In the genomic region with DNA sequence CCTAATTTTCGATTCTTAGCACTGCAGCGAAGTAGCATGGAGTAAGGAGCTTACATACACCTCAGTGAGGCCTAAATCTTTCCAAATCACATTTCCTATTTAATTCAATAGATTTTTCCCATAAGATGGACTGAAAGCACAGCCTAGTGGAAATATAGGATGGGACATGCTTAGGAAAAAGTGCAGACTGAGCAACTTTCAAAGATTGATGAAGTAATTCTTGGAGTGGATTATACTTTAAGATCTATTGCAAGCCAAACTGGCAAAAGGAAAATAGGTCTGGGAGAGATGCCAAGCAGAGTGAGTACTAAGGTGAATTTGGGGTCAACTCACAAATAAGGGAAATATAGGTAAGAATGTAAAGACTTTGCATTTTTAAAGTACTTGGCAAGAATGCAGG, we compare ENCODE assay signal across 17 cellular contexts.
DNase-seq lines count a peak whose midpoint lies in the region; ATAC-seq and TF ChIP-seq lines count a peak whose summit lies in the region.
"Had no signal": no experiment of that assay in that cellular context is flagged by ENCODE, and none has a peak within 500 bp of the region (broad histone marks: within the 10 kb centered on the region; RNA-seq: fewer than 3 reads in every experiment).

No MANE protein-coding gene starts in this region.

- H3K9me3 Mint-ChIP-seq in endothelial cell (ENCODE audit: unreplicated experiment), result no peaks in the 10 kb centered on the region
- H3K9me3 Mint-ChIP-seq: WTC11 had no signal

- H3K4me3 ChIP-seq in epithelial cell of esophagus (ENCODE audit: low read length), result no peak overlapping the region
- H3K4me3 ChIP-seq: BLaER1 treated with 17β-estradiol and CSF1 and Interleukin-3, amounts not matched to agents 10 nM and 100 nM; dorsolateral prefrontal cortex; tibial nerve had no signal

- no peak for ATAC-seq in HG03159 (IDR thresholded peaks at IDR 0.05; ENCODE audit: unreplicated experiment)
- ATAC-seq: WTC11 had no signal

- no peak overlapping the region for H3K27ac Mint-ChIP-seq in endothelial cell (ENCODE audit: unreplicated experiment)
- H3K27ac Mint-ChIP-seq: activated T-helper 2 cell treated with anti-CD3 and anti-CD28 coated beads, Interferon-gamma antibody, Interleukin-2, Interleukin-4, amounts not matched to agents 10 μg/mL and 5 μg/mL and 100 μg/mL, durations not matched to agents 14 hours and 24 hours and 36 hours; WTC11 had no signal

- no peaks in the 10 kb centered on the region for H3K4me1 Mint-ChIP-seq in endothelial cell (ENCODE audit: unreplicated experiment)
- H3K4me1 Mint-ChIP-seq: WTC11 had no signal

- TF ChIP-seq CTCF in RWPE1 (conservative IDR thresholded peaks at IDR 0.05; ENCODE audit: low read depth) (no peak; the same call in 1 of the 2 replicates), epithelial cell of esophagus (IDR thresholded peaks at IDR 0.05; ENCODE audit: insufficient read depth, low read depth, low read length, missing control alignments) (peak; percentile 55), endothelial cell (IDR thresholded peaks at IDR 0.05; ENCODE audit: unreplicated experiment) (no peak)

- POLR2A ChIA-PET in RWPE1 (lab: Yijun Ruan, JAX; ENCODE audit: low non-redundant PET), result no interaction called here

- H3K36me3 Mint-ChIP-seq in endothelial cell (ENCODE audit: low read depth, unreplicated experiment), result no peaks in the 10 kb centered on the region
- H3K36me3 Mint-ChIP-seq: WTC11 had no signal

- H3K4me3 Mint-ChIP-seq in endothelial cell (ENCODE audit: unreplicated experiment), result no peak overlapping the region
- H3K4me3 Mint-ChIP-seq: WTC11 had no signal

- CTCF ChIA-PET in RWPE1 (lab: Yijun Ruan, JAX), result interaction anchor here (0.7 kb wide), 1 partner anchor 995 kb away, joined by 3 read pairs; no protein-coding TSS in a partner anchor

- H3K27ac ChIP-seq in RWPE1, result no peak overlapping the region
- H3K27ac ChIP-seq: 22Rv1; BLaER1 treated with 17β-estradiol and CSF1 and Interleukin-3, amounts not matched to agents 10 nM and 100 nM; dorsolateral prefrontal cortex; parathyroid adenoma; tibial nerve had no signal

- DNase-seq in DMS53 (lab: John Stamatoyannopoulos, UW) (peak; percentile 21), DMS53 treated with DMSO at 0.1 percent for 48 hours (lab: John Stamatoyannopoulos, UW; ENCODE audit: unreplicated experiment) (no peak), RWPE1 (ENCODE audit: low spot score) (peak; percentile 12), epithelial cell of esophagus (ENCODE audit: low read depth) (peak; percentile 62), pons (ENCODE audit: low spot score) (peak; percentile 20), NCI-H1694 treated with DMSO at 0.1 percent for 48 hours (lab: John Stamatoyannopoulos, UW) (no peak), endothelial cell (ENCODE audit: low spot score) (no peak)
- DNase-seq: amygdala, dorsolateral prefrontal cortex, NCI-H774 had no signal

- H3K27me3 Mint-ChIP-seq in endothelial cell (ENCODE audit: unreplicated experiment), result no peaks in the 10 kb centered on the region

Comparison
In these comparisons a context has a peak if more than half of its experiments do, and no peak if none do; other contexts are left out.
1. DNase-seq: peak in DMS53 (single experiment), RWPE1 (single experiment), epithelial cell of esophagus (single experiment) and pons (single experiment); none in DMS53 treated with DMSO at 0.1 percent for 48 hours (single experiment), NCI-H1694 treated with DMSO at 0.1 percent for 48 hours (single experiment) and endothelial cell (single experiment).